Comparison of ENCODE assay signal across 17 cellular contexts in the genomic region with DNA sequence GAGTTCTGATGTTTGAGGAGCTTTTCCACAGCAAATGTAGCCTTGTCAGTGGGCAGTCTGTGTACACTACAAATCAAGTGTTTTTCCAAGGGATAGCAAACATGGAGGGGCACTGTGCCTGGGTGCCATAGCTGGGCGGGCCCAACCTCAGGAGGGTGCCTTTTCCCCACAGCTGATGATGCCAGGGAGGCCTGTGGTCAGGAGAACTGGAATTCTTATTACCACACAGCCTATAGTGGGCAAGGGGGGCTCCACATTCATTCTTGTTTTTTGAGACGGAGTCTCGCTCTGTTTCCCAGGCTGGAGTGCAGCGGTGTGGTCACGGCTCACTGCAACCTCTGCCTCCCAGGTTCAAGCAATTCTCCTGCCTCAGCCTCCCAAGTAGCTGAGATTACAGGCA.
"Had no signal": no experiment of that assay in that cellular context is flagged by ENCODE, and none has a peak within 500 bp of the region (broad histone marks: within the 10 kb centered on the region; RNA-seq: fewer than 3 reads in every experiment).

No MANE protein-coding gene starts in this region.

- H3K36me3 Mint-ChIP-seq: natural killer cell treated with Interleukin-12 subunit alpha and Interleukin-12 subunit beta and Interleukin-15 and Interleukin-18, amount 100 ng/mL, for 72 hours had no signal

- H3K9me3 ChIP-seq: colonic mucosa, ovary, right atrium auricular region, tibial artery, upper lobe of right lung, vagina had no signal

- H3K36me3 ChIP-seq: colonic mucosa, neural progenitor cell, ovary, right atrium auricular region had no signal

- H3K27me3 ChIP-seq: colonic mucosa, hepatocyte, neural progenitor cell, ovary, right atrium auricular region, tibial artery, upper lobe of right lung, vagina had no signal

- H3K9ac ChIP-seq: neural progenitor cell had no signal

- DNase-seq: caudate nucleus; colonic mucosa; dermis blood vessel endothelial cell; foreskin fibroblast; left colon; nucleus accumbens; ovary; stimulated activated CD4-positive, alpha-beta T cell treated with anti-CD3 and anti-CD28 coated beads, Interleukin-2, amount 100 ng/mL, for 48 hours; stimulated activated naive CD4-positive, alpha-beta T cell treated with Interleukin-2 at 50 U/mL for 16 hours; tibial artery; upper lobe of right lung had no signal

- H3K4me3 ChIP-seq: colonic mucosa, hepatocyte, neural progenitor cell, ovary, right atrium auricular region, smooth muscle cell, tibial artery, upper lobe of right lung, vagina had no signal

- H3K4me3 Mint-ChIP-seq: natural killer cell treated with Interleukin-12 subunit alpha and Interleukin-12 subunit beta and Interleukin-15 and Interleukin-18, amount 100 ng/mL, for 72 hours; neural progenitor cell had no signal

- H3K27ac ChIP-seq: colonic mucosa, hepatocyte, neural progenitor cell, ovary, right atrium auricular region, upper lobe of right lung, vagina had no signal

- H3K9me3 Mint-ChIP-seq: natural killer cell treated with Interleukin-12 subunit alpha and Interleukin-12 subunit beta and Interleukin-15 and Interleukin-18, amount 100 ng/mL, for 72 hours; neural progenitor cell had no signal

- H3K27ac Mint-ChIP-seq: natural killer cell treated with Interleukin-12 subunit alpha and Interleukin-12 subunit beta and Interleukin-15 and Interleukin-18, amount 100 ng/mL, for 72 hours; neural progenitor cell had no signal

- H3K4me1 ChIP-seq: colonic mucosa, upper lobe of right lung had no signal
